19 cellular contexts compared by ENCODE assay signal in the genomic region with DNA sequence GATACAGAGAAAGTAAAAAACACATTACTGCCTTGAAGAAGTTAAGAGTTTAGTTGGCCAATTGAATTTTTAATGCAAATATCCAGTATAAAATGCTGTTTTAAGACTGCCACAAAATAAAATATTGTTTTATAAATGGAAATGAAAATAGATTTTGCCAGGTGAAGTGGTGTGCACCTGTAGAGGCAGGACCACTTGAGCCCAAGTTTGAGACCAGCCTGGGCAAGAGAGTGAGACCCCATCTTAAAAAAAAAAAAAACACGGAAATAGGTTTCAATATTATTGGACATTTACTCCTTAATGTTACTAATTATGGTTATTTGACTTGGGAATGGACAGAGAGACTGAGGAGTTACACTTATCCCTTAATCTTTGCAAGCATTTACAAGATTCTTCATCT.
"Had no signal": no experiment of that assay in that cellular context is flagged by ENCODE, and none has a peak within 500 bp of the region (broad histone marks: within the 10 kb centered on the region; RNA-seq: fewer than 3 reads in every experiment).

No MANE protein-coding gene starts in this region.

- H3K9me3 Mint-ChIP-seq: activated CD4-positive, alpha-beta T cell treated with anti-CD3 and anti-CD28 coated beads, Interleukin-2, amount 10 ng/mL, durations not matched to agents 24 days and 14 days; activated naive CD8-positive, alpha-beta T cell treated with anti-CD3 and anti-CD28 coated beads, Interleukin-2, amount 10 ng/mL, durations not matched to agents 7 days and 5 days; activated T-cell treated with anti-CD3 and anti-CD28 coated beads, Interleukin-2, amount 50 U/mL, for 72 hours; stimulated activated naive B cell treated with anti-CD40 and anti-IgM and Interleukin-4, amounts not matched to agents 10 μg/mL and 1 μg/mL and 100 μg/mL, for 72 hours had no signal

- H3K9me3 ChIP-seq: right lobe of liver, thoracic aorta, upper lobe of right lung had no signal

- DNase-seq: activated CD4-positive, alpha-beta T cell treated with anti-CD3 and anti-CD28 coated beads, Interleukin-2, amount 10 ng/mL, durations not matched to agents 24 days and 14 days; activated CD4-positive, CD25-positive, alpha-beta regulatory T cell; activated CD8-positive, alpha-beta T cell treated with anti-CD3 and anti-CD28 coated beads, Interleukin-2, amount 10 ng/mL, durations not matched to agents 7 days and 5 days; activated gamma-delta T cell; activated naive CD8-positive, alpha-beta T cell treated with anti-CD3 and anti-CD28 coated beads, Interleukin-2, amount 10 ng/mL, durations not matched to agents 7 days and 5 days; activated T-cell treated with anti-CD3 and anti-CD28 coated beads, Interleukin-2, amount 50 U/mL, for 72 hours; amygdala; central memory CD4-positive, alpha-beta T cell; dorsolateral prefrontal cortex; mesendoderm; naive thymus-derived CD4-positive, alpha-beta T cell; right lobe of liver; small intestine; stimulated activated CD4-positive, alpha-beta T cell treated with anti-CD3 and anti-CD28 coated beads, Interleukin-4, amount 100 ng/mL, for 4 hours; stimulated activated naive B cell treated with anti-CD40 and anti-IgM and Interleukin-4, amounts not matched to agents 10 μg/mL and 1 μg/mL and 100 μg/mL, for 72 hours; T-helper 17 cell; upper lobe of right lung had no signal

- H3K36me3 ChIP-seq: right lobe of liver had no signal

- H3K4me1 ChIP-seq: parathyroid adenoma had no signal

- H3K27me3 ChIP-seq: dorsolateral prefrontal cortex, right lobe of liver, upper lobe of right lung had no signal

- H3K4me3 ChIP-seq: right lobe of liver had no signal

- ATAC-seq: activated CD8-positive, alpha-beta T cell treated with anti-CD3 and anti-CD28 coated beads, Interleukin-2, amount 10 ng/mL, durations not matched to agents 7 days and 5 days; activated T-cell treated with anti-CD3 and anti-CD28 coated beads, Interleukin-2, amount 50 U/mL, for 72 hours; naive thymus-derived CD4-positive, alpha-beta T cell; right lobe of liver; stimulated activated naive B cell treated with anti-CD40 and anti-IgM and Interleukin-4, amounts not matched to agents 10 μg/mL and 1 μg/mL and 100 μg/mL, for 72 hours; T-helper 17 cell; upper lobe of right lung had no signal

- H2AFZ ChIP-seq: parathyroid adenoma had no signal

- H3K9ac ChIP-seq: parathyroid adenoma had no signal

- H3K27ac Mint-ChIP-seq: activated CD8-positive, alpha-beta T cell treated with anti-CD3 and anti-CD28 coated beads, Interleukin-2, amount 10 ng/mL, durations not matched to agents 7 days and 5 days had no signal

- H3K27me3 Mint-ChIP-seq: activated CD4-positive, alpha-beta T cell treated with anti-CD3 and anti-CD28 coated beads, Interleukin-2, amount 10 ng/mL, durations not matched to agents 24 days and 14 days; activated naive CD8-positive, alpha-beta T cell treated with anti-CD3 and anti-CD28 coated beads, Interleukin-2, amount 10 ng/mL, durations not matched to agents 7 days and 5 days; naive thymus-derived CD4-positive, alpha-beta T cell; stimulated activated naive B cell treated with anti-CD40 and anti-IgM and Interleukin-4, amounts not matched to agents 10 μg/mL and 1 μg/mL and 100 μg/mL, for 72 hours; T-helper 17 cell had no signal

- H3K27ac ChIP-seq: dorsolateral prefrontal cortex, parathyroid adenoma, right lobe of liver, upper lobe of right lung had no signal
